Comparison of ENCODE assay signal across 30 cellular contexts in genomic region chr13:47112900-47113299, GRCh38.
"Had no signal": no experiment of that assay in that cellular context is flagged by ENCODE, and none has a peak within 500 bp of the region (broad histone marks: within the 10 kb centered on the region; RNA-seq: fewer than 3 reads in every experiment).

No MANE protein-coding gene starts in this region.

- H3K4me3 ChIP-seq: esophagus muscularis mucosa, gastroesophageal sphincter, pancreas, psoas muscle, right atrium auricular region, thyroid gland, upper lobe of right lung had no signal

- DNase-seq: activated CD4-positive, alpha-beta memory T cell treated with anti-CD3 and anti-CD28 coated beads, Interleukin-2, amount 10 ng/mL, durations not matched to agents 7 days and 5 days; activated CD4-positive, alpha-beta T cell treated with anti-CD3 and anti-CD28 coated beads, Interleukin-2, amount 10 ng/mL, durations not matched to agents 24 days and 14 days; activated effector memory CD4-positive, alpha-beta T cell treated with anti-CD3 and anti-CD28 coated beads, Interleukin-2, amount 50 U/mL, for 16 hours; activated naive CD4-positive, alpha-beta T cell treated with anti-CD3 and anti-CD28 coated beads, Interleukin-2, amount 50 U/mL, for 16 hours; activated naive CD8-positive, alpha-beta T cell treated with anti-CD3 and anti-CD28 coated beads, Interleukin-2, amount 50 U/mL, for 24 hours; anterior cingulate cortex; caudate nucleus; dermis blood vessel endothelial cell; effector memory CD8-positive, alpha-beta T cell; head of caudate nucleus; hypothalamus; islet precursor cell; left cardiac atrium; midbrain; natural killer cell; pancreas; psoas muscle; stimulated activated CD4-positive, alpha-beta T cell treated with anti-CD3 and anti-CD28 coated beads, Interleukin-12 subunit alpha, Interleukin-12 subunit beta, amount 100 ng/mL, for 4 hours; stimulated activated CD4-positive, alpha-beta T cell treated with anti-CD3 and anti-CD28 coated beads, Interleukin-4, amount 100 ng/mL, for 4 hours; substantia nigra; thyroid gland; upper lobe of right lung had no signal

- H3K9me3 ChIP-seq: esophagus muscularis mucosa, gastroesophageal sphincter, neutrophil, pancreas, psoas muscle, right atrium auricular region, thyroid gland, upper lobe of right lung had no signal

- H3K27ac Mint-ChIP-seq: activated CD4-positive, alpha-beta memory T cell treated with anti-CD3 and anti-CD28 coated beads, Interleukin-2, amount 10 ng/mL, durations not matched to agents 7 days and 5 days; activated CD4-positive, alpha-beta T cell treated with anti-CD3 and anti-CD28 coated beads, Interleukin-2, amount 10 ng/mL, durations not matched to agents 24 days and 14 days; activated naive CD8-positive, alpha-beta T cell treated with anti-CD3 and anti-CD28 coated beads, Interleukin-2, amount 50 U/mL, for 24 hours; brain; effector memory CD8-positive, alpha-beta T cell; natural killer cell; stimulated activated naive CD8-positive, alpha-beta T cell treated with anti-CD3 and anti-CD28 coated beads, Interleukin-15, Interleukin-2, amounts not matched to agents 100 ng/mL and 50 ng/mL, for 24 hours; T-helper 1 cell treated with Interleukin-12 subunit alpha and Interleukin-12 subunit beta and Interleukin-4 antibody, amounts not matched to agents 30 μg/mL and 1 μg/mL, for 36 hours had no signal

- H3K4me1 Mint-ChIP-seq: brain had no signal

- H3K27me3 Mint-ChIP-seq: activated CD4-positive, alpha-beta memory T cell treated with anti-CD3 and anti-CD28 coated beads, Interleukin-2, amount 10 ng/mL, durations not matched to agents 7 days and 5 days; activated naive CD8-positive, alpha-beta T cell treated with anti-CD3 and anti-CD28 coated beads, Interleukin-2, amount 50 U/mL, for 24 hours; brain; stimulated activated naive CD8-positive, alpha-beta T cell treated with anti-CD3 and anti-CD28 coated beads, Interleukin-15, Interleukin-2, amounts not matched to agents 100 ng/mL and 50 ng/mL, for 24 hours had no signal

- H3K27ac ChIP-seq: esophagus muscularis mucosa, gastroesophageal sphincter, neutrophil, pancreas, psoas muscle, right atrium auricular region, thyroid gland, upper lobe of right lung had no signal

- H3K9me3 Mint-ChIP-seq: activated CD4-positive, alpha-beta T cell treated with anti-CD3 and anti-CD28 coated beads, Interleukin-2, amount 10 ng/mL, durations not matched to agents 24 days and 14 days; activated naive CD8-positive, alpha-beta T cell treated with anti-CD3 and anti-CD28 coated beads, Interleukin-2, amount 50 U/mL, for 24 hours; natural killer cell; stimulated activated naive CD8-positive, alpha-beta T cell treated with anti-CD3 and anti-CD28 coated beads, Interleukin-15, Interleukin-2, amounts not matched to agents 100 ng/mL and 50 ng/mL, for 24 hours had no signal

- ATAC-seq: activated CD4-positive, CD25-positive, alpha-beta regulatory T cell treated with anti-CD3 and anti-CD28 coated beads, Interleukin-2, amount 50 U/mL, for 24 hours; activated naive CD8-positive, alpha-beta T cell treated with anti-CD3 and anti-CD28 coated beads, Interleukin-2, amount 50 U/mL, for 24 hours; effector memory CD8-positive, alpha-beta T cell; gastroesophageal sphincter; left cardiac atrium; natural killer cell; pancreas; psoas muscle; upper lobe of right lung had no signal

- H3K4me1 ChIP-seq: esophagus muscularis mucosa, gastroesophageal sphincter, pancreas, psoas muscle, right atrium auricular region, thyroid gland, upper lobe of right lung had no signal

- H3K36me3 Mint-ChIP-seq: brain, natural killer cell had no signal

- H3K36me3 ChIP-seq: esophagus muscularis mucosa, gastroesophageal sphincter, neutrophil, pancreas, right atrium auricular region, thyroid gland, upper lobe of right lung had no signal

- H3K4me3 Mint-ChIP-seq: activated CD4-positive, alpha-beta memory T cell treated with anti-CD3 and anti-CD28 coated beads, Interleukin-2, amount 10 ng/mL, durations not matched to agents 7 days and 5 days; activated CD4-positive, alpha-beta T cell treated with anti-CD3 and anti-CD28 coated beads, Interleukin-2, amount 10 ng/mL, durations not matched to agents 24 days and 14 days; activated naive CD8-positive, alpha-beta T cell treated with anti-CD3 and anti-CD28 coated beads, Interleukin-2, amount 50 U/mL, for 24 hours; brain; effector memory CD8-positive, alpha-beta T cell; natural killer cell; stimulated activated naive CD8-positive, alpha-beta T cell treated with anti-CD3 and anti-CD28 coated beads, Interleukin-15, Interleukin-2, amounts not matched to agents 100 ng/mL and 50 ng/mL, for 24 hours; T-helper 1 cell treated with Interleukin-12 subunit alpha and Interleukin-12 subunit beta and Interleukin-4 antibody, amounts not matched to agents 30 μg/mL and 1 μg/mL, for 36 hours had no signal

- H3K27me3 ChIP-seq: esophagus muscularis mucosa, gastroesophageal sphincter, neutrophil, pancreas, right atrium auricular region, thyroid gland, upper lobe of right lung had no signal

- FAIRE-seq: pancreas had no signal
